Comparison of ENCODE assay signal across 15 cellular contexts in genomic region chr14:75928587-75929230, GRCh38. TPM values are rescaled to one million over a fixed set of nuclear protein-coding genes. Genes with fewer than 3 reads are reported as not detected.
DNase-seq lines count a peak whose midpoint lies in the region; ATAC-seq and TF ChIP-seq lines count a peak whose summit lies in the region.
"Had no signal": no experiment of that assay in that cellular context is flagged by ENCODE, and none has a peak within 500 bp of the region (broad histone marks: within the 10 kb centered on the region; RNA-seq: fewer than 3 reads in every experiment).

No MANE protein-coding gene starts in this region.

- intact Hi-C loops in psoas muscle (cut with DNase I) = no loop called here
- intact Hi-C loops in CD8-positive, alpha-beta T cell (cut with DNase I, micrococcal nuclease) = no loop called here

- no peak overlapping the region for H3K4me3 Mint-ChIP-seq in CD8-positive, alpha-beta T cell

- peak; percentile 29 to 58 (median 42) for ATAC-seq in psoas muscle
- ATAC-seq in CD8-positive, alpha-beta T cell = no peak

- H3K4me1 Mint-ChIP-seq in CD8-positive, alpha-beta T cell (ENCODE audit: low read depth) = no peaks in the 10 kb centered on the region

- no peak overlapping the region for H3K27ac Mint-ChIP-seq in CD8-positive, alpha-beta T cell

- H3K27me3 Mint-ChIP-seq in CD8-positive, alpha-beta T cell (ENCODE audit: low read depth) = no peaks in the 10 kb centered on the region

- CTCF ChIA-PET in CD8-positive, alpha-beta T cell (lab: Charles Lee) = interaction anchor here (0.6 kb wide), 1 partner anchor 54 kb away, joined by 3 read pairs; the partner anchor contains the start of gene TGFB3

- in situ Hi-C loops in SK-MEL-5 (cut with HindIII; ENCODE audit: low pct_unique_long_range_greater_than_20kb, low sequenced_read_pairs) = no loop called here

- 24 to 27% (median 24%) methylated on average over 9 of the region's 9 CpGs for WGBS in psoas muscle, 3 donors

- H3K4me3 ChIP-seq in BE2C (ENCODE audit: low read depth, low read length) (peak overlapping the region; percentile 8; the same call in 1 of the 2 replicates), fibroblast of pulmonary artery (replicated peaks; ENCODE audit: low read depth, low read length) (peak overlapping the region; percentile 0), psoas muscle (no peak overlapping the region)
- H3K4me3 ChIP-seq in CD8-positive, alpha-beta T cell (ENCODE audit: low read depth, low read length) = no peak overlapping the region
- H3K4me3 ChIP-seq: ovary had no signal

- H3K27ac ChIP-seq in psoas muscle = peak overlapping the region; percentile 70
- H3K27ac ChIP-seq in CD8-positive, alpha-beta T cell (ENCODE audit: low read depth, low read length) = no peak overlapping the region
- H3K27ac ChIP-seq: ovary had no signal

- H3K27me3 ChIP-seq in BE2C (no peaks in the 10 kb centered on the region), psoas muscle (ENCODE audit: insufficient read depth in 3 of 3, low read length in 2 of 3) (no peaks in the 10 kb centered on the region)
- H3K27me3 ChIP-seq in CD8-positive, alpha-beta T cell (ENCODE audit: insufficient read depth, low read length) = no peaks in the 10 kb centered on the region
- H3K27me3 ChIP-seq: ovary had no signal

- TF ChIP-seq CTCF in BE2C (IDR thresholded peaks at IDR 0.05; ENCODE audit: low read depth, low read length) (no peak), fibroblast of pulmonary artery (IDR thresholded peaks at IDR 0.05; ENCODE audit: low read length, missing control alignments) (no peak), psoas muscle (IDR thresholded peaks at IDR 0.05) (no peak)
- no peak for TF ChIP-seq CTCF in CD8-positive, alpha-beta T cell (IDR thresholded peaks at IDR 0.05)

- H3K9me3 Mint-ChIP-seq in CD8-positive, alpha-beta T cell = no peaks in the 10 kb centered on the region

- POLR2A ChIA-PET in CD8-positive, alpha-beta T cell (lab: Charles Lee) = no interaction called here

- H3K9me3 ChIP-seq in BE2C (no peaks in the 10 kb centered on the region), psoas muscle (no peaks in the 10 kb centered on the region)
- H3K9me3 ChIP-seq in CD8-positive, alpha-beta T cell (ENCODE audit: low read length) = no peaks in the 10 kb centered on the region
- H3K9me3 ChIP-seq: ovary had no signal

- H3K36me3 Mint-ChIP-seq in CD8-positive, alpha-beta T cell = peaks cover 3% of the 10 kb centered on the region

- no peak for DNase-seq in BE2C
- DNase-seq in SK-MEL-5 (ENCODE audit: low read depth, low spot score) = peak; percentile 43
- peak; percentile 33 for DNase-seq in fibroblast of pulmonary artery (ENCODE audit: low read depth)
- no peak for DNase-seq in psoas muscle
- no peak for DNase-seq in CD8-positive, alpha-beta T cell
- DNase-seq in cerebellum (ENCODE audit: low spot score) = no peak
- no peak for DNase-seq in SW480 (ENCODE audit: low spot score)
- no peak for DNase-seq in NCI-H446 treated with DMSO at 0.1 percent for 48 hours (lab: John Stamatoyannopoulos, UW)
- DNase-seq: activated CD4-positive, alpha-beta T cell treated with anti-CD3 and anti-CD28 coated beads, Interleukin-2, amount 50 U/mL, for 48 hours; AML-193; DMS79 treated with DMSO at 0.1 percent for 48 hours; mesendoderm; NCI-H1048; ovary; trophoblast cell had no signal

- H3K36me3 ChIP-seq in BE2C (no peaks in the 10 kb centered on the region), psoas muscle (ENCODE audit: insufficient read depth in 1 of 2, low read depth in 1 of 2) (peaks cover 0 to 2% of the 10 kb centered on the region in 2 donors)
- H3K36me3 ChIP-seq in CD8-positive, alpha-beta T cell (ENCODE audit: insufficient read depth, low read length) = no peaks in the 10 kb centered on the region
- H3K36me3 ChIP-seq: ovary had no signal

- H3K4me1 ChIP-seq in BE2C (peaks cover 4% of the 10 kb centered on the region; the same call in 1 of the 2 replicates), psoas muscle (peaks cover 10% of the 10 kb centered on the region)
- H3K4me1 ChIP-seq in CD8-positive, alpha-beta T cell (ENCODE audit: insufficient read depth, low read length) = no peaks in the 10 kb centered on the region

RNA-seq across cellular contexts. Expression of gene TGFB3, which starts 53.1 kb away (rescaled TPM):
- polyA plus RNA-seq in BE2C (2012; ENCODE audit: insufficient read depth, insufficient read length, low read depth) = 1.4 TPM
- total RNA-seq in SK-MEL-5 (2014; rRNA removed; shearing (Covaris generic)) = 2.8 and 4.4 TPM in 2 replicates
- polyA plus RNA-seq in SK-MEL-5 (2015; cell fraction: cytosol; rRNA removed) = 7.9 and 12.3 TPM in 2 replicates
- polyA plus RNA-seq in SK-MEL-5 (2015; cell fraction: nucleus; rRNA removed) = 5.6 and 13.0 TPM in 2 replicates
- total RNA-seq in psoas muscle = 100 to 1,000 TPM in 3 of 4 donors, 10 to 100 TPM in 1; 32.4 to 196 (median 174) TPM
- polyA plus RNA-seq in psoas muscle = 10 to 100 TPM in 2 of 3 donors, 1 to 10 TPM in 1; 9.0 to 62.7 (median 28.3) TPM
- 1 to 10 TPM; 6.9 TPM for total RNA-seq in CD8-positive, alpha-beta T cell
- total RNA-seq in cerebellum = 23.0 TPM

RNA-seq across cellular contexts. Expression of gene IFT43, which starts 56.9 kb away (rescaled TPM):
- 12.6 TPM for polyA plus RNA-seq in BE2C (2012; ENCODE audit: insufficient read depth, insufficient read length, low read depth)
- 27.3 and 28.7 TPM in 2 replicates for total RNA-seq in SK-MEL-5 (2014; rRNA removed; shearing (Covaris generic))
- 8.8 and 22.2 TPM in 2 replicates for polyA plus RNA-seq in SK-MEL-5 (2015; cell fraction: cytosol; rRNA removed)
- 44.1 and 44.7 TPM in 2 replicates for polyA plus RNA-seq in SK-MEL-5 (2015; cell fraction: nucleus; rRNA removed)
- 10 to 100 TPM; 10.4 to 23.6 (median 17.1) TPM for total RNA-seq in psoas muscle
- 10 to 100 TPM; 14.2 to 18.5 (median 15.1) TPM for polyA plus RNA-seq in psoas muscle
- 1 to 10 TPM; 9.0 to 10.0 TPM for total RNA-seq in CD8-positive, alpha-beta T cell
- 26.3 TPM for total RNA-seq in cerebellum

Comparison
In these comparisons a context has a peak if more than half of its experiments do, and no peak if none do; other contexts are left out.
1. DNase-seq: peak in SK-MEL-5 (single experiment) and fibroblast of pulmonary artery (single experiment); none in BE2C (single experiment), psoas muscle (0 of 2), CD8-positive, alpha-beta T cell (0 of 7), cerebellum (single experiment), SW480 (single experiment) and NCI-H446 treated with DMSO at 0.1 percent for 48 hours (single experiment).
2. H3K4me3 ChIP-seq: peak in BE2C (single experiment) and fibroblast of pulmonary artery (single experiment); none in psoas muscle (single experiment) and CD8-positive, alpha-beta T cell (single experiment).